In the genomic region with DNA sequence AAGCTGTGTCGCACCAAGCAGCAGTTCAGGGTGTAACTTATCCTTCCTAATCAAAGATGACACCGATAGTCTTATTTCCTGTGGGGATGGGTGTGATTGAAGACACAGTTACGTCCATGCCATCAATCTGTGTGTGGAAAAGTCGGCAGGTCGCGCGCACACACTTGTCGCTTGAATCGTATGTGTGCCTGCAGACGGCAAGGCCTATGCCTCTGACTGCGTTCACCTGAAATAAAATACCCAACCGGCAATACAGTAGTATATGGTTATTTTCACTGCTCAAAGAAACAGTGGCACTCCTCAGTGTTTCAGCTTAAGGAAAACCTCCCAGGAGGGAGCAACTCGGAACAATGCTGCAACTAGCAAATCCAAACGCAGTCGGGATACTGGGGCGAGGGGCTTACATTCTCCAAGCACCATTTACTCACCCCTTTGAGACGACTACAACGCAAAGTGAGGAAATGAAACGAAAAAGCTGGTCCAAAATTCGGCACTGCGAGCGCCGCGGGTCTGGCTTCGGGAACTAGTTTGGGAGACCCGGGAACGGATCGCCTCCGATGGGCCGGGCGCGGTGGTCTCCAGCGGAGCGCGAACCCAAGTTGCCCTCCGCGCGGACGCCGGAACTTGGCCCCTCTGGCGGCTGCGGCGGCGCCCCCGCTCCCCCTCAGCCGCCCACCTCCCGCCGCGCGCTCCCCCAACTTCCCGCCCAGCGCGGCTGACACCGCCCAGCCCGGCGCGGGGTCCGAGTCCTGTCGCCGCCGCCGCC, we compare ENCODE assay signal across 8 cellular contexts. TPM values are rescaled to one million over a fixed set of nuclear protein-coding genes. Genes with fewer than 3 reads are reported as not detected.
A peak's percentile ranks its signal among the peaks of the same experiment; 100 is the strongest.
DNase-seq lines count a peak whose midpoint lies in the region; ATAC-seq, FAIRE-seq and TF ChIP-seq lines count a peak whose summit lies in the region.

No MANE protein-coding gene starts in this region.

- ATAC-seq in HG03342 (IDR thresholded peaks at IDR 0.05; ENCODE audit: unreplicated experiment) (peak; percentile 22), SK-N-SH treated with all-trans-retinoic acid at 6 μM for 48 hours (peak; percentile 44)

- H3K4me1 ChIP-seq in BE2C (peaks cover 9% of the 10 kb centered on the region; the same call in 1 of the 2 replicates), skeletal muscle satellite cell (ENCODE audit: control insufficient read depth, insufficient read depth, low read length) (peaks cover 18% of the 10 kb centered on the region)

- peak overlapping the region; percentile 83 for H3K9ac ChIP-seq in skeletal muscle satellite cell (ENCODE audit: low read depth, low read length)

- FAIRE-seq in GM19239 (lab: Jason Lieb, UNC), result peak; percentile 70

- H3K9me3 ChIP-seq in BE2C (no peaks in the 10 kb centered on the region), iPS-18c (ENCODE audit: control insufficient read depth, insufficient read depth, low read length) (no peaks in the 10 kb centered on the region), skeletal muscle satellite cell (replicated peaks; ENCODE audit: low read length) (no peaks in the 10 kb centered on the region)

- H3K4me3 ChIP-seq in BE2C (ENCODE audit: low read depth, low read length) (peak overlapping the region; percentile 88), iPS-18c (ENCODE audit: insufficient read depth, low read depth, low read length) (peak overlapping the region; percentile 88), skeletal muscle satellite cell (ENCODE audit: low read length) (peak overlapping the region; percentile 87)

- no peak for TF ChIP-seq CTCF in BE2C (IDR thresholded peaks at IDR 0.05; ENCODE audit: low read depth, low read length)

- DNase-seq in BE2C (peak; percentile 35), GM19239 (ENCODE audit: insufficient read length, low spot score) (no peak), astrocyte of the hippocampus (ENCODE audit: low read depth, low spot score) (peak; percentile 55), 8988T (no peak)

- peak overlapping the region; percentile 80 for H3K4me2 ChIP-seq in skeletal muscle satellite cell (ENCODE audit: low read length)

- H3K27me3 ChIP-seq in BE2C (no peaks in the 10 kb centered on the region), skeletal muscle satellite cell (ENCODE audit: control insufficient read depth, insufficient read depth, low read length) (no peaks in the 10 kb centered on the region)

- H3K36me3 ChIP-seq in BE2C, result peaks cover 3% of the 10 kb centered on the region; the same call in 1 of the 2 replicates
- no peaks in the 10 kb centered on the region for H3K36me3 ChIP-seq in skeletal muscle satellite cell (ENCODE audit: insufficient read depth, low read length)

TF ChIP-seq in SK-N-SH treated with all-trans-retinoic acid at 6 μM for 48 hours, 23 proteins besides CTCF, POLR2A, EP300 and RAD21:
- TF ChIP-seq ZNF565 (CRISPR knock-in tag; conservative IDR thresholded peaks at IDR 0.05; ENCODE audit: low read depth) (no peak), ZFP30 (CRISPR knock-in tag; IDR thresholded peaks at IDR 0.05) (no peak), ZFP3 (CRISPR knock-in tag; IDR thresholded peaks at IDR 0.05) (no peak), TCF4 (CRISPR knock-in tag; IDR thresholded peaks at IDR 0.05; ENCODE audit: borderline replicate concordance) (no peak), GLIS3 (CRISPR knock-in tag; IDR thresholded peaks at IDR 0.05) (no peak), ESRRG (CRISPR knock-in tag; IDR thresholded peaks at IDR 0.05) (no peak), CREB5 (CRISPR knock-in tag; IDR thresholded peaks at IDR 0.05; ENCODE audit: low read depth) (no peak), SNAI2 (CRISPR knock-in tag; IDR thresholded peaks at IDR 0.05) (no peak), TOX (CRISPR knock-in tag; IDR thresholded peaks at IDR 0.05; ENCODE audit: borderline replicate concordance) (no peak), ISL1 (CRISPR knock-in tag; IDR thresholded peaks at IDR 0.05) (no peak)
- TF ChIP-seq, protein P1, sequence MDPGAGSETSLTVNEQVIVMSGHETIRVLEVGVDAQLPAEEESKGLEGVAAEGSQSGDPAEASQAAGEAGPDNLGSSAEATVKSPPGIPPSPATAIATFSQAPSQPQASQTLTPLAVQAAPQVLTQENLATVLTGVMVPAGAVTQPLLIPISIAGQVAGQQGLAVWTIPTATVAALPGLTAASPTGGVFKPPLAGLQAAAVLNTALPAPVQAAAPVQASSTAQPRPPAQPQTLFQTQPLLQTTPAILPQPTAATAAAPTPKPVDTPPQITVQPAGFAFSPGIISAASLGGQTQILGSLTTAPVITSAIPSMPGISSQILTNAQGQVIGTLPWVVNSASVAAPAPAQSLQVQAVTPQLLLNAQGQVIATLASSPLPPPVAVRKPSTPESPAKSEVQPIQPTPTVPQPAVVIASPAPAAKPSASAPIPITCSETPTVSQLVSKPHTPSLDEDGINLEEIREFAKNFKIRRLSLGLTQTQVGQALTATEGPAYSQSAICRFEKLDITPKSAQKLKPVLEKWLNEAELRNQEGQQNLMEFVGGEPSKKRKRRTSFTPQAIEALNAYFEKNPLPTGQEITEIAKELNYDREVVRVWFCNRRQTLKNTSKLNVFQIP (CRISPR knock-in tag; IDR thresholded peaks at IDR 0.05; ENCODE audit: borderline replicate concordance, low read depth), result no peak
TF ChIP-seq in SK-N-SH treated with all-trans-retinoic acid at 6 μM for 48 hours: peak in this region for 0.

RNA-seq across cellular contexts. Expression of gene PRKD3, which starts 0.7 kb away (rescaled TPM):
- 24.5 TPM for polyA plus RNA-seq in BE2C (2012; ENCODE audit: insufficient read depth, insufficient read length, low read depth)
- total RNA-seq in skeletal muscle satellite cell (2012; rRNA removed), result 31.7 and 32.5 TPM in 2 replicates

RNA-seq across cellular contexts. Expression of gene QPCT, which starts 20.5 kb away (rescaled TPM):
- polyA plus RNA-seq in BE2C (2012; ENCODE audit: insufficient read depth, insufficient read length, low read depth), result 7.5 TPM
- total RNA-seq in skeletal muscle satellite cell (2012; rRNA removed), result 4.8 and 11.6 TPM in 2 replicates

Comparison
In these comparisons a context has a peak if more than half of its experiments do, and no peak if none do; other contexts are left out.
1. DNase-seq: peak in BE2C (single experiment) and astrocyte of the hippocampus (single experiment); none in GM19239 (single experiment) and 8988T (single experiment).
2. Peak in every context shown above with its lines, with median percentiles within 50 percentile points of each other: H3K4me3 ChIP-seq.